ENCODE assay signal across 32 cellular contexts in the genomic region with DNA sequence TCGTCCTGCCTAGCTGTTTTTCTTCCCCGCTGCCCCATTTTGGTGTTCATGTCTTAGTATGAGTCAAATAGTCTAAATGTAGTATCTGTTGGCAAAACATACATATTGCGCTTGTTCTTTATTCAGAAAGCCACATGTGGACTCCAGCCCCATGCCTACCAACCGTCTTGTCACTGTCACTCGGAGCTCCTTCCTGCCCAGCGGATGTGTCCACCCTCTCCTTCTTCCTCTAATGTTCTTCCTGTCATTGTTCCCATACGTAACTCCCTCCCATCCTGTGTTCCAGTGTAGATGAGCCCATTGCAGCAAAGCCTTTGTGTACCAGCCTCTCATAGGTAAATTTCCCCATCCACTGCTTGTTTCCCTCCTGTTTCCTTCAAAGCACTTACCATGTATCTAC.
"Had no signal": no experiment of that assay in that cellular context is flagged by ENCODE, and none has a peak within 500 bp of the region (broad histone marks: within the 10 kb centered on the region; RNA-seq: fewer than 3 reads in every experiment).

No MANE protein-coding gene starts in this region.

- H3K27ac ChIP-seq: brain microvascular endothelial cell, PC-9, RWPE1, SJCRH30, SK-N-MC had no signal

- H3K4me3 ChIP-seq: K562, PC-9, SJCRH30, SK-N-MC had no signal

- H3K36me3 ChIP-seq: brain microvascular endothelial cell, SJCRH30 had no signal

- DNase-seq: activated CD4-positive, alpha-beta T cell treated with anti-CD3 and anti-CD28 coated beads, Interleukin-2, amount 10 ng/mL, durations not matched to agents 24 days and 14 days; activated CD4-positive, alpha-beta T cell treated with anti-CD3 and anti-CD28 coated beads, Interleukin-2, amount 50 U/mL, for 4 hours; activated CD8-positive, alpha-beta T cell treated with anti-CD3 and anti-CD28 coated beads for 36 hours; activated effector memory CD4-positive, alpha-beta T cell treated with anti-CD3 and anti-CD28 coated beads, Interleukin-2, amount 50 U/mL, for 16 hours; activated naive CD4-positive, alpha-beta T cell; activated naive CD4-positive, alpha-beta T cell treated with anti-CD3 and anti-CD28 coated beads, Interleukin-2, amount 50 U/mL, for 16 hours; activated naive CD8-positive, alpha-beta T cell treated with anti-CD3 and anti-CD28 coated beads for 36 hours; activated T-cell treated with anti-CD3 and anti-CD28 coated beads, Interleukin-2, amount 50 U/mL, for 1 hour; activated T-cell treated with anti-CD3 and anti-CD28 coated beads, Interleukin-2, amount 50 U/mL, for 72 hours; amniotic stem cell; aorta; brain microvascular endothelial cell; NCI-H1092 treated with DMSO at 0.1 percent for 48 hours; NCI-H1417; NCI-H146; NCI-H187; NCI-H2029 treated with DMSO at 0.1 percent for 48 hours; NCI-H2107; NCI-H2171; NCI-H510A; NCI-H526; NCI-H748 treated with DMSO at 0.1 percent for 48 hours; NK-92 treated with Interleukin-12 subunit alpha and Interleukin-12 subunit beta, amount 100 ng/mL, for 24 hours; PC-9; SHP77; SJCRH30; T1000 had no signal

- FAIRE-seq: K562, RCC 7860 had no signal

- H3K27me3 ChIP-seq: brain microvascular endothelial cell, SJCRH30 had no signal

- ATAC-seq: activated CD8-positive, alpha-beta T cell treated with anti-CD3 and anti-CD28 coated beads for 36 hours; activated T-cell treated with anti-CD3 and anti-CD28 coated beads, Interleukin-2, amount 50 U/mL, for 72 hours; activated T-helper 17 cell treated with anti-CD3 and anti-CD28 coated beads, Interleukin-2, amount 50 U/mL, for 72 hours; K562 had no signal

- H3K9me3 ChIP-seq: SJCRH30 had no signal

- H3K4me1 ChIP-seq: SJCRH30 had no signal
